In genomic region chr6:89371849-89372505, GRCh38 we compare ENCODE assay signal across 8 cellular contexts. TPM values are rescaled to one million over a fixed set of nuclear protein-coding genes. Genes with fewer than 3 reads are reported as not detected.
DNase-seq lines count a peak whose midpoint lies in the region; ATAC-seq and TF ChIP-seq lines count a peak whose summit lies in the region.

No MANE protein-coding gene starts in this region.

- H2BK120ac ChIP-seq in neuronal stem cell (ENCODE audit: low read depth, low read length): no peak overlapping the region

- H3K9ac ChIP-seq in neuronal stem cell (ENCODE audit: low read depth, low read length, poor library complexity): no peak overlapping the region

- TF ChIP-seq CTCF in Panc1 (IDR thresholded peaks at IDR 0.05) (peak; percentile 98), fibroblast of mammary gland (conservative IDR thresholded peaks at IDR 0.05; ENCODE audit: control insufficient read depth, insufficient read depth, low read depth, low read length) (peak; percentile 95)

- H3K27ac ChIP-seq in Panc1 (ENCODE audit: low read length) (no peak overlapping the region), neuronal stem cell (replicated peaks; ENCODE audit: low read length) (no peak overlapping the region)

- H3K27ac Mint-ChIP-seq in activated T-cell treated with anti-CD3 and anti-CD28 coated beads, Interleukin-2, amount 50 U/mL, for 24 hours: peak overlapping the region; percentile 44

- H3K4me3 ChIP-seq in Panc1 (ENCODE audit: low read depth in 2 of 2, low read length in 2 of 2): no peak overlapping the region
- H3K4me3 ChIP-seq in fibroblast of mammary gland (ENCODE audit: control insufficient read depth, low read depth, low read length): no peak overlapping the region
- H3K4me3 ChIP-seq in neuronal stem cell (ENCODE audit: low read length in 2 of 2): no peak overlapping the region

- no peak overlapping the region for H2BK15ac ChIP-seq in neuronal stem cell (ENCODE audit: low read length)

- no peaks in the 10 kb centered on the region for H3K4me1 ChIP-seq in Panc1 (ENCODE audit: control insufficient read depth, insufficient read depth, low read length)
- H3K4me1 ChIP-seq in neuronal stem cell (ENCODE audit: control insufficient read depth in 2 of 2, insufficient read depth in 1 of 2, low read depth in 1 of 2, low read length in 2 of 2): peaks cover 4 to 5% of the 10 kb centered on the region in 2 donors

- peaks cover 25% of the 10 kb centered on the region for H3K4me1 Mint-ChIP-seq in activated T-cell treated with anti-CD3 and anti-CD28 coated beads, Interleukin-2, amount 50 U/mL, for 24 hours (ENCODE audit: low read depth)

- no peak overlapping the region for H2BK12ac ChIP-seq in neuronal stem cell (ENCODE audit: low read length)

- CTCF ChIA-PET in Panc1 (lab: Charles Lee): interaction anchor here (0.5 to 1.6 kb wide), 12 partner anchors 12 to 1731 kb away, joined by 3 to 6 read pairs (median 3); no protein-coding TSS in a partner anchor

- no peaks in the 10 kb centered on the region for H3K9me3 Mint-ChIP-seq in activated T-cell treated with anti-CD3 and anti-CD28 coated beads, Interleukin-2, amount 50 U/mL, for 24 hours

- H2BK5ac ChIP-seq in neuronal stem cell (ENCODE audit: low read length): no peak overlapping the region

- H3K18ac ChIP-seq in neuronal stem cell (ENCODE audit: low read length): no peak overlapping the region

- H2AK5ac ChIP-seq in neuronal stem cell (ENCODE audit: low read depth, low read length): no peak overlapping the region

- H2AFZ ChIP-seq in neuronal stem cell (ENCODE audit: low read length): no peak overlapping the region

- intact Hi-C loops in Panc1 (cut with micrococcal nuclease; ENCODE audit: unreplicated experiment): no loop called here

- in situ Hi-C loops in Panc1 (cut with HindIII; ENCODE audit: low pct_unique_long_range_greater_than_20kb, low sequenced_read_pairs): no loop called here

- H3K36me3 Mint-ChIP-seq in activated T-cell treated with anti-CD3 and anti-CD28 coated beads, Interleukin-2, amount 50 U/mL, for 24 hours (ENCODE audit: low read depth): no peaks in the 10 kb centered on the region

- POLR2A ChIA-PET in Panc1 (lab: Charles Lee): no interaction called here

- H4K91ac ChIP-seq in neuronal stem cell (ENCODE audit: low read depth, low read length, poor library complexity): no peak overlapping the region

- H3K23ac ChIP-seq in neuronal stem cell (ENCODE audit: low read depth, low read length, poor library complexity): no peak overlapping the region

- no peaks in the 10 kb centered on the region for H3K27me3 Mint-ChIP-seq in activated T-cell treated with anti-CD3 and anti-CD28 coated beads, Interleukin-2, amount 50 U/mL, for 24 hours

- no peaks in the 10 kb centered on the region for H3K79me1 ChIP-seq in neuronal stem cell (ENCODE audit: low read depth, low read length)

- no peaks in the 10 kb centered on the region for H3K9me3 ChIP-seq in Panc1 (ENCODE audit: control insufficient read depth, insufficient read depth, low read depth, low read length)
- no peaks in the 10 kb centered on the region for H3K9me3 ChIP-seq in neuronal stem cell (replicated peaks in 1 of 2; ENCODE audit: control insufficient read depth in 2 of 2, insufficient read depth in 1 of 2, low read depth in 1 of 2, low read length in 2 of 2)

- no peak overlapping the region for H3K4me3 Mint-ChIP-seq in activated T-cell treated with anti-CD3 and anti-CD28 coated beads, Interleukin-2, amount 50 U/mL, for 24 hours

- H3K27me3 ChIP-seq in Panc1 (ENCODE audit: control insufficient read depth, insufficient read depth, low read length) (no peaks in the 10 kb centered on the region), neuronal stem cell (ENCODE audit: control insufficient read depth in 3 of 3, insufficient read depth in 3 of 3, low read depth in 1 of 3, low read length in 3 of 3) (no peaks in the 10 kb centered on the region)

- no peaks in the 10 kb centered on the region for H3K36me3 ChIP-seq in Panc1 (ENCODE audit: control insufficient read depth, insufficient read depth, low read length)
- peaks cover 2 to 48% of the 10 kb centered on the region in 2 donors for H3K36me3 ChIP-seq in neuronal stem cell (replicated peaks in 1 of 2; ENCODE audit: control insufficient read depth in 2 of 2, insufficient read depth in 2 of 2, low read length in 2 of 2)

- H3K14ac ChIP-seq in neuronal stem cell (ENCODE audit: low read length): no peak overlapping the region

- no peak overlapping the region for H3K4me2 ChIP-seq in neuronal stem cell (ENCODE audit: insufficient read depth, low read length, poor library complexity, severe bottlenecking)

- ATAC-seq in GM21390 (IDR thresholded peaks at IDR 0.05; ENCODE audit: unreplicated experiment) (peak; percentile 61), Panc1 (peak; percentile 98)

- DNase-seq in DMS53 (lab: John Stamatoyannopoulos, UW) (peak; percentile 78), HT-29 (ENCODE audit: low spot score) (peak; percentile 87), Panc1 (ENCODE audit: low read depth, low spot score) (no peak), fibroblast of mammary gland (ENCODE audit: low read depth) (peak; percentile 47), neuronal stem cell (ENCODE audit: low spot score) (peak; percentile 68), superior temporal gyrus (ENCODE audit: extremely low spot score) (peak; percentile 92)
- DNase-seq in activated T-cell treated with anti-CD3 and anti-CD28 coated beads, Interleukin-2, amount 50 U/mL, for 24 hours: peak; percentile 85

- BruUV-seq in Panc1 (replicated peaks; lab: Mats Ljungman, UMichigan): no TSS peak

- no peak overlapping the region for H4K8ac ChIP-seq in neuronal stem cell (ENCODE audit: low read depth, low read length)

- WGBS in neuronal stem cell (ENCODE audit: extremely low coverage in 2 of 2, insufficient read length in 2 of 2, insufficient replicate concordance in 1 of 2), 2 donors: no CpG with 5 or more reads among the region's 8 CpGs

- H3K4ac ChIP-seq in neuronal stem cell (ENCODE audit: low read length): no peak overlapping the region

RNA-seq across cellular contexts. Expression of gene UBE2J1, which starts 19.5 kb away (rescaled TPM):
- total RNA-seq in HT-29 (2014; rRNA removed; shearing (Covaris generic)): 19.9 and 22.1 TPM in 2 replicates
- total RNA-seq in Panc1 (2021; ENCODE audit: unreplicated experiment): 30.5 TPM
- 20.2 TPM for polyA plus RNA-seq in Panc1 (2012; ENCODE audit: insufficient read length)
- polyA plus RNA-seq in neuronal stem cell (2013, experiment 1 of 2): 30.2 TPM
- polyA plus RNA-seq in neuronal stem cell (2013, experiment 2 of 2): 31.5 TPM

RNA-seq across cellular contexts. Expression of gene RRAGD, which starts 40.1 kb away (rescaled TPM):
- not detected in 2 replicates for total RNA-seq in HT-29 (2014; rRNA removed; shearing (Covaris generic))
- total RNA-seq in Panc1 (2021; ENCODE audit: unreplicated experiment): 27.8 TPM
- polyA plus RNA-seq in Panc1 (2012; ENCODE audit: insufficient read length): 10.4 TPM
- 7.7 TPM for polyA plus RNA-seq in neuronal stem cell (2013, experiment 1 of 2)
- 7.7 TPM for polyA plus RNA-seq in neuronal stem cell (2013, experiment 2 of 2)

RNA-seq across cellular contexts. Expression of gene GABRR2, which starts 56.9 kb away (rescaled TPM):
- not detected in 2 replicates for total RNA-seq in HT-29 (2014; rRNA removed; shearing (Covaris generic))
- 0.18 TPM for total RNA-seq in Panc1 (2021; ENCODE audit: unreplicated experiment)
- 0.30 TPM for polyA plus RNA-seq in Panc1 (2012; ENCODE audit: insufficient read length)
- 0.11 TPM for polyA plus RNA-seq in neuronal stem cell (2013, experiment 1 of 2)
- polyA plus RNA-seq in neuronal stem cell (2013, experiment 2 of 2): 0.08 TPM

Comparison
In these comparisons a context has a peak if more than half of its experiments do, and no peak if none do; other contexts are left out.
1. RNA of gene RRAGD, which starts 40.1 kb away (total RNA-seq): 27.8 TPM in Panc1 (single experiment); not detected in HT-29; every median in the first group is over 10 times any median in the second.